In the genomic region with DNA sequence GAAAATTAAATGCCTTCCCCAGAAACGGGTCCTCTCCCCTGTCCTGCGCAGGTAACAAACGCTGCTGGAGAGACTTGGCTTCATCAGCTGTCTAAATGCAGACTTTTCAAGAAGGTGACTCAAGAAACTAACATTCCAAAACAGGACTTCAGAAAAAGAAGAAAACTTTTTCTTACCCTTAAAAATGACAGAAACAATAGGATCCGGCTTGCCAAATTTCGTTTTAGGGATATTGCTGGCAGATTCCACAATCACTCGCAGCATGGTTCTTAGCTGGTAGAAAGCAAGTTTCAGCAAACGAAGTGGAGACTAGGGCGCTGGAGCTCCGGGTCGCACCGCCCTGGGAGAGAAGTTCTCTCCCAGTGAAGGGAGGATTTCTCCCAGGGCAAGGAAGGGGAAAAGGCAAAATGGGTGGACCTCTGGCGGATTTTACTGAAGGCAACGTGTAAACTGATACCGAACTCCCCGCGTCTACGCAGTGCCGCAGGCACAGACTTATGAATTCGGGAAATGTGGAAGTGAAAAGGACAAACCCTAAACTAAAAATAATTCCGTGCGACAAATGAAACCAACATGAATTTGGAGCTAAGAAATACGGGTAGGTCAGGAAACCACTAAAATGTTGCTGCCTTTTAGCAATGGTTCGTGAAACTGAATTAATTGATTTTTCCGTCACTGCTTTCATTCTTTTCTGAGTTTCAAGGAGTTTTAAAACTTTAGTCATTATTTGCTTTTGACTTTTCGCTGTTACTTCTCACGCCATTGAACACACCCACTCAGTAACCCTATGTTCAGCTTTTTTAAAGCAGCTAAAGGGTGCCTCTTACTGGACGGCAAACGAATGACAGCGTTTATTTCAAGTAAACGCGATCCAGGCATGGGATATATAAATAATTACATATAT, we compare ENCODE assay signal across 8 cellular contexts. TPM values are rescaled to one million over a fixed set of nuclear protein-coding genes. Genes with fewer than 3 reads are reported as not detected.
A peak's percentile ranks its signal among the peaks of the same experiment; 100 is the strongest.
DNase-seq lines count a peak whose midpoint lies in the region; ATAC-seq, FAIRE-seq and TF ChIP-seq lines count a peak whose summit lies in the region.

A gene with protein sequence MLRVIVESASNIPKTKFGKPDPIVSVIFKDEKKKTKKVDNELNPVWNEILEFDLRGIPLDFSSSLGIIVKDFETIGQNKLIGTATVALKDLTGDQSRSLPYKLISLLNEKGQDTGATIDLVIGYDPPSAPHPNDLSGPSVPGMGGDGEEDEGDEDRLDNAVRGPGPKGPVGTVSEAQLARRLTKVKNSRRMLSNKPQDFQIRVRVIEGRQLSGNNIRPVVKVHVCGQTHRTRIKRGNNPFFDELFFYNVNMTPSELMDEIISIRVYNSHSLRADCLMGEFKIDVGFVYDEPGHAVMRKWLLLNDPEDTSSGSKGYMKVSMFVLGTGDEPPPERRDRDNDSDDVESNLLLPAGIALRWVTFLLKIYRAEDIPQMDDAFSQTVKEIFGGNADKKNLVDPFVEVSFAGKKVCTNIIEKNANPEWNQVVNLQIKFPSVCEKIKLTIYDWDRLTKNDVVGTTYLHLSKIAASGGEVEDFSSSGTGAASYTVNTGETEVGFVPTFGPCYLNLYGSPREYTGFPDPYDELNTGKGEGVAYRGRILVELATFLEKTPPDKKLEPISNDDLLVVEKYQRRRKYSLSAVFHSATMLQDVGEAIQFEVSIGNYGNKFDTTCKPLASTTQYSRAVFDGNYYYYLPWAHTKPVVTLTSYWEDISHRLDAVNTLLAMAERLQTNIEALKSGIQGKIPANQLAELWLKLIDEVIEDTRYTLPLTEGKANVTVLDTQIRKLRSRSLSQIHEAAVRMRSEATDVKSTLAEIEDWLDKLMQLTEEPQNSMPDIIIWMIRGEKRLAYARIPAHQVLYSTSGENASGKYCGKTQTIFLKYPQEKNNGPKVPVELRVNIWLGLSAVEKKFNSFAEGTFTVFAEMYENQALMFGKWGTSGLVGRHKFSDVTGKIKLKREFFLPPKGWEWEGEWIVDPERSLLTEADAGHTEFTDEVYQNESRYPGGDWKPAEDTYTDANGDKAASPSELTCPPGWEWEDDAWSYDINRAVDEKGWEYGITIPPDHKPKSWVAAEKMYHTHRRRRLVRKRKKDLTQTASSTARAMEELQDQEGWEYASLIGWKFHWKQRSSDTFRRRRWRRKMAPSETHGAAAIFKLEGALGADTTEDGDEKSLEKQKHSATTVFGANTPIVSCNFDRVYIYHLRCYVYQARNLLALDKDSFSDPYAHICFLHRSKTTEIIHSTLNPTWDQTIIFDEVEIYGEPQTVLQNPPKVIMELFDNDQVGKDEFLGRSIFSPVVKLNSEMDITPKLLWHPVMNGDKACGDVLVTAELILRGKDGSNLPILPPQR (N-terminal part only) (minus strand): TSS at position 404 of the 904 bp plus-strand sequence. CDS start 140 bp downstream, at position 264.

- CTCF ChIA-PET in Panc1 (lab: Charles Lee): interaction anchor here (0.6 to 2.8 kb wide), 15 partner anchors 9 to 402 kb away, joined by 3 to 37 read pairs (median 4); no protein-coding TSS in a partner anchor

- H3K9me2 ChIP-seq in neural cell (ENCODE audit: insufficient read depth, low read length): no peaks in the 10 kb centered on the region

- FAIRE-seq in frontal cortex (lab: Jason Lieb, UNC): no peak

- H3K4me1 ChIP-seq in Panc1 (ENCODE audit: control insufficient read depth, insufficient read depth, low read length): peaks cover 22% of the 10 kb centered on the region
- peaks cover 19% of the 10 kb centered on the region for H3K4me1 ChIP-seq in upper lobe of right lung

- H3K27me3 ChIP-seq in Panc1 (ENCODE audit: control insufficient read depth, insufficient read depth, low read length) (no peaks in the 10 kb centered on the region), neural cell (ENCODE audit: insufficient read depth, low read depth, low read length) (peaks cover 13% of the 10 kb centered on the region), upper lobe of right lung (no peaks in the 10 kb centered on the region)

- TF ChIP-seq EP300 in neural cell (conservative IDR thresholded peaks at IDR 0.05; ENCODE audit: poor library complexity, severe bottlenecking): no peak

- BruUV-seq in Panc1 (replicated peaks; lab: Mats Ljungman, UMichigan): TSS peak; percentile 61

- H3K4me3 ChIP-seq in Panc1 (ENCODE audit: low read depth in 2 of 2, low read length in 2 of 2) (peak within 1 kb of the TSS; percentile 74 to 80), neural cell (ENCODE audit: low read length) (peak within 1 kb of the TSS; percentile 13), upper lobe of right lung (peak within 1 kb of the TSS; percentile 54)

- TF ChIP-seq CTCF in Panc1 (IDR thresholded peaks at IDR 0.05) (peak; percentile 70), neural cell (IDR thresholded peaks at IDR 0.05; ENCODE audit: poor library complexity, severe bottlenecking) (peak; percentile 56), upper lobe of right lung (IDR thresholded peaks at IDR 0.05) (peak; percentile 61)

- TF ChIP-seq RAD21 in neural cell (conservative IDR thresholded peaks at IDR 0.05): peak; percentile 63

- no peaks in the 10 kb centered on the region for H4K20me1 ChIP-seq in neural cell (ENCODE audit: insufficient read depth)

- DNase-seq in Caki2 (ENCODE audit: low read depth) (peak; percentile 82), HT-29 (ENCODE audit: low spot score) (peak; percentile 88), Panc1 (ENCODE audit: low read depth, low spot score) (peak; percentile 92), frontal cortex (ENCODE audit: low spot score in 2 of 2) (peak; percentile 28 to 58), upper lobe of right lung (peak; percentile 80)
- peak; percentile 57 for DNase-seq in activated naive CD4-positive, alpha-beta T cell treated with anti-CD3 and anti-CD28 coated beads, Interleukin-2, amount 50 U/mL, for 16 hours

- H3K9ac ChIP-seq in neural cell (ENCODE audit: low read length): no peak within 1 kb of the TSS

- no peaks in the 10 kb centered on the region for H3F3A ChIP-seq in neural cell (ENCODE audit: insufficient read depth, low read length, poor library complexity, severe bottlenecking)

- H2AFZ ChIP-seq in neural cell (ENCODE audit: low read depth, low read length): no peak within 1 kb of the TSS

- H3K9me3 ChIP-seq in Panc1 (ENCODE audit: control insufficient read depth, insufficient read depth, low read depth, low read length): no peaks in the 10 kb centered on the region
- no peaks in the 10 kb centered on the region for H3K9me3 ChIP-seq in neural cell (ENCODE audit: low read length)
- H3K9me3 ChIP-seq in upper lobe of right lung: no peaks in the 10 kb centered on the region

- H3K79me2 ChIP-seq in neural cell (replicated peaks; ENCODE audit: insufficient read depth, low read length): no peaks in the 10 kb centered on the region

- ATAC-seq in GM19455 (IDR thresholded peaks at IDR 0.05; ENCODE audit: unreplicated experiment) (peak; percentile 85), Panc1 (peak; percentile 85), upper lobe of right lung (peak; percentile 90)

- H3K4me2 ChIP-seq in neural cell (ENCODE audit: low read length): no peak within 1 kb of the TSS

- intact Hi-C loops in Panc1 (cut with micrococcal nuclease; ENCODE audit: unreplicated experiment) (loop anchor here (1.0 to 2.0 kb wide), 2 partner anchors 43 to 106 kb away; no protein-coding TSS in a partner anchor), upper lobe of right lung (cut with DNase I) (loop anchor here (2.0 kb wide), 1 partner anchor 105 kb away; no protein-coding TSS in a partner anchor)

- in situ Hi-C loops in Caki2 (cut with HindIII; ENCODE audit: low pct_unique_long_range_greater_than_20kb, low sequenced_read_pairs): no loop called here
- in situ Hi-C loops in Panc1 (cut with HindIII; ENCODE audit: low pct_unique_long_range_greater_than_20kb, low sequenced_read_pairs): no loop called here

- H3K27ac ChIP-seq in Panc1 (ENCODE audit: low read length) (peak within 1 kb of the TSS; percentile 100), neural cell (ENCODE audit: low read length) (no peak within 1 kb of the TSS), upper lobe of right lung (peak within 1 kb of the TSS; percentile 89)

- H3K36me3 ChIP-seq in Panc1 (ENCODE audit: control insufficient read depth, insufficient read depth, low read length) (no peaks in the 10 kb centered on the region; the same call in 1 of the 2 replicates), neural cell (ENCODE audit: insufficient read depth, low read length) (no peaks in the 10 kb centered on the region), upper lobe of right lung (no peaks in the 10 kb centered on the region)

- POLR2A ChIA-PET in Panc1 (lab: Charles Lee): interaction anchor here (0.6 to 1.4 kb wide), 10 partner anchors 9 to 105 kb away, joined by 3 to 13 read pairs (median 4); a partner anchor contains a TSS

TF ChIP-seq in neural cell, 6 proteins besides CTCF, POLR2A, EP300 and RAD21 (continues in another document):
- TF ChIP-seq, protein P1, sequence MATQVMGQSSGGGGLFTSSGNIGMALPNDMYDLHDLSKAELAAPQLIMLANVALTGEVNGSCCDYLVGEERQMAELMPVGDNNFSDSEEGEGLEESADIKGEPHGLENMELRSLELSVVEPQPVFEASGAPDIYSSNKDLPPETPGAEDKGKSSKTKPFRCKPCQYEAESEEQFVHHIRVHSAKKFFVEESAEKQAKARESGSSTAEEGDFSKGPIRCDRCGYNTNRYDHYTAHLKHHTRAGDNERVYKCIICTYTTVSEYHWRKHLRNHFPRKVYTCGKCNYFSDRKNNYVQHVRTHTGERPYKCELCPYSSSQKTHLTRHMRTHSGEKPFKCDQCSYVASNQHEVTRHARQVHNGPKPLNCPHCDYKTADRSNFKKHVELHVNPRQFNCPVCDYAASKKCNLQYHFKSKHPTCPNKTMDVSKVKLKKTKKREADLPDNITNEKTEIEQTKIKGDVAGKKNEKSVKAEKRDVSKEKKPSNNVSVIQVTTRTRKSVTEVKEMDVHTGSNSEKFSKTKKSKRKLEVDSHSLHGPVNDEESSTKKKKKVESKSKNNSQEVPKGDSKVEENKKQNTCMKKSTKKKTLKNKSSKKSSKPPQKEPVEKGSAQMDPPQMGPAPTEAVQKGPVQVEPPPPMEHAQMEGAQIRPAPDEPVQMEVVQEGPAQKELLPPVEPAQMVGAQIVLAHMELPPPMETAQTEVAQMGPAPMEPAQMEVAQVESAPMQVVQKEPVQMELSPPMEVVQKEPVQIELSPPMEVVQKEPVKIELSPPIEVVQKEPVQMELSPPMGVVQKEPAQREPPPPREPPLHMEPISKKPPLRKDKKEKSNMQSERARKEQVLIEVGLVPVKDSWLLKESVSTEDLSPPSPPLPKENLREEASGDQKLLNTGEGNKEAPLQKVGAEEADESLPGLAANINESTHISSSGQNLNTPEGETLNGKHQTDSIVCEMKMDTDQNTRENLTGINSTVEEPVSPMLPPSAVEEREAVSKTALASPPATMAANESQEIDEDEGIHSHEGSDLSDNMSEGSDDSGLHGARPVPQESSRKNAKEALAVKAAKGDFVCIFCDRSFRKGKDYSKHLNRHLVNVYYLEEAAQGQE (IDR thresholded peaks at IDR 0.05; ENCODE audit: borderline replicate concordance): no peak
- no peak for TF ChIP-seq TAF1 (IDR thresholded peaks at IDR 0.05; ENCODE audit: low read depth)

RNA-seq across cellular contexts. Expression of the gene that starts here (rescaled TPM):
- total RNA-seq in Caki2 (2014; rRNA removed; shearing (Covaris generic); ENCODE audit: low replicate concordance): 67.0 and 83.1 TPM in 2 replicates
- 16.1 and 19.2 TPM in 2 replicates for total RNA-seq in HT-29 (2014; rRNA removed; shearing (Covaris generic))
- total RNA-seq in Panc1 (2021; ENCODE audit: unreplicated experiment) (376 TPM), frontal cortex (2.9 TPM), upper lobe of right lung (132 TPM)
- polyA plus RNA-seq in Panc1 (2012; ENCODE audit: insufficient read length): 187 TPM
- polyA plus RNA-seq in neural cell: 0.47 TPM in 1 of 2 replicates, not detected in the other
- 0.23 and 0.24 TPM in 2 replicates for polyA minus RNA-seq in neural cell

Comparison
In these comparisons a context has a peak if more than half of its experiments do, and no peak if none do; other contexts are left out.
1. H3K4me3 ChIP-seq: peak in every context shown above with its lines; median percentile 77 in Panc1; 54 in upper lobe of right lung; 13 in neural cell.